Comparison of ENCODE assay signal across 20 cellular contexts in the genomic region with DNA sequence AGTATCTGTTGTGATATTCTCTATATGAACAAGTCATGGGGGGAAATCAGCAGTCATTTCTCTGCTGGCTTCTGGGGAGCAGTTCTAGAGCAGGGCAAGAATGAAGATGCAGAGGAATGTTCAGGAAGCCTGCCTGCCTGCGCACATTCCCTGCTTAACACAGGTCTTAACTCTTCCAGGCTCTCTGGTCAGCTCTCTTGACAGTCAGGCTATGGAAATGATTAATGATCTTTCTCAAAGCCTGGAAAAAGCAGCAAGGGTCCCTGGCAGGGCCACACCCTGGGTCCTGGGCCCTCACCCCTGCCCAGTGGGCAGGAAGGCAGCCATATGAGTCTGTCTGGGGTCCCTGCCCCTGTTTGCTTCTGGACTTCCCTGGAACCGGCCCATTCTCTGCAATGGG. TPM values are rescaled to one million over a fixed set of nuclear protein-coding genes. Genes with fewer than 3 reads are reported as not detected.
A peak's percentile ranks its signal among the peaks of the same experiment; 100 is the strongest.
DNase-seq lines count a peak whose midpoint lies in the region; TF ChIP-seq lines count a peak whose summit lies in the region.
"Had no signal": no experiment of that assay in that cellular context is flagged by ENCODE, and none has a peak within 500 bp of the region (broad histone marks: within the 10 kb centered on the region; RNA-seq: fewer than 3 reads in every experiment).

No MANE protein-coding gene starts in this region.

- DNase-seq in activated CD4-positive, alpha-beta memory T cell treated with anti-CD3 and anti-CD28 coated beads for 36 hours, result no peak
- DNase-seq in activated CD4-positive, alpha-beta memory T cell treated with anti-CD3 and anti-CD28 coated beads, Interleukin-2, amount 10 ng/mL, durations not matched to agents 7 days and 5 days, result no peak
- DNase-seq in NT2/D1 (ENCODE audit: low read depth, low spot score) (no peak), endodermal cell (no peak), progenitor cell of endocrine pancreas (ENCODE audit: low spot score, unreplicated experiment) (no peak), Calu3 (no peak), NCI-H1436 treated with DMSO at 0.1 percent for 48 hours (lab: John Stamatoyannopoulos, UW) (no peak)
- DNase-seq in stimulated activated CD4-positive, alpha-beta T cell treated with anti-CD3 and anti-CD28 coated beads, Interleukin-2, amount 100 ng/mL, for 48 hours, result no peak
- DNase-seq: CD8-positive, alpha-beta memory T cell; cortex of kidney; DMS153; gastrocnemius medialis; GM23248; left colon; NCI-H1694 treated with DMSO at 0.1 percent for 48 hours; NCI-H510A; stimulated activated naive CD8-positive, alpha-beta T cell treated with anti-CD3 and anti-CD28 coated beads, Interleukin-15, Interleukin-2, amounts not matched to agents 100 U/mL and 50 U/mL, for 24 hours had no signal

- no peak overlapping the region for H3K4me3 Mint-ChIP-seq in activated CD4-positive, alpha-beta memory T cell treated with anti-CD3 and anti-CD28 coated beads for 36 hours
- no peak overlapping the region for H3K4me3 Mint-ChIP-seq in activated CD4-positive, alpha-beta memory T cell treated with anti-CD3 and anti-CD28 coated beads, Interleukin-2, amount 10 ng/mL, durations not matched to agents 7 days and 5 days
- H3K4me3 Mint-ChIP-seq in endodermal cell (no peak overlapping the region), progenitor cell of endocrine pancreas (ENCODE audit: low read depth) (no peak overlapping the region), Calu3 (ENCODE audit: low read depth, unreplicated experiment) (no peak overlapping the region)
- H3K4me3 Mint-ChIP-seq: activated naive CD8-positive, alpha-beta T cell; CD8-positive, alpha-beta memory T cell; memory B cell had no signal

- peak overlapping the region; percentile 21 for H3K27ac Mint-ChIP-seq in activated CD4-positive, alpha-beta memory T cell treated with anti-CD3 and anti-CD28 coated beads for 36 hours
- no peak overlapping the region for H3K27ac Mint-ChIP-seq in activated CD4-positive, alpha-beta memory T cell treated with anti-CD3 and anti-CD28 coated beads, Interleukin-2, amount 10 ng/mL, durations not matched to agents 7 days and 5 days
- H3K27ac Mint-ChIP-seq in endodermal cell, result peak overlapping the region; percentile 44
- peak overlapping the region; percentile 33 for H3K27ac Mint-ChIP-seq in progenitor cell of endocrine pancreas
- no peak overlapping the region for H3K27ac Mint-ChIP-seq in Calu3 (ENCODE audit: unreplicated experiment)
- H3K27ac Mint-ChIP-seq: activated naive CD8-positive, alpha-beta T cell; memory B cell had no signal

- TF ChIP-seq CTCF in endodermal cell (conservative IDR thresholded peaks at IDR 0.05) (no peak), progenitor cell of endocrine pancreas (IDR thresholded peaks at IDR 0.05; ENCODE audit: unreplicated experiment) (no peak), Calu3 (IDR thresholded peaks at IDR 0.05; ENCODE audit: unreplicated experiment) (no peak)

- no TSS peak for BruUV-seq in Calu3 (replicated peaks; lab: Mats Ljungman, UMichigan)

- POLR2A ChIA-PET in activated CD4-positive, alpha-beta memory T cell treated with anti-CD3 and anti-CD28 coated beads for 36 hours (lab: Charles Lee), result no interaction called here
- POLR2A ChIA-PET in activated CD4-positive, alpha-beta memory T cell treated with anti-CD3 and anti-CD28 coated beads, Interleukin-2, amount 10 ng/mL, durations not matched to agents 7 days and 5 days (lab: Charles Lee), result no interaction called here

- no peaks in the 10 kb centered on the region for H3K9me3 Mint-ChIP-seq in activated CD4-positive, alpha-beta memory T cell treated with anti-CD3 and anti-CD28 coated beads for 36 hours
- no peaks in the 10 kb centered on the region for H3K9me3 Mint-ChIP-seq in activated CD4-positive, alpha-beta memory T cell treated with anti-CD3 and anti-CD28 coated beads, Interleukin-2, amount 10 ng/mL, durations not matched to agents 7 days and 5 days
- H3K9me3 Mint-ChIP-seq in endodermal cell (no peaks in the 10 kb centered on the region), progenitor cell of endocrine pancreas (ENCODE audit: low read depth) (no peaks in the 10 kb centered on the region), Calu3 (ENCODE audit: low read depth, unreplicated experiment) (no peaks in the 10 kb centered on the region)
- H3K9me3 Mint-ChIP-seq: CD8-positive, alpha-beta memory T cell; memory B cell had no signal

- no peaks in the 10 kb centered on the region for H3K27me3 Mint-ChIP-seq in activated CD4-positive, alpha-beta memory T cell treated with anti-CD3 and anti-CD28 coated beads for 36 hours
- H3K27me3 Mint-ChIP-seq in activated CD4-positive, alpha-beta memory T cell treated with anti-CD3 and anti-CD28 coated beads, Interleukin-2, amount 10 ng/mL, durations not matched to agents 7 days and 5 days, result no peaks in the 10 kb centered on the region
- H3K27me3 Mint-ChIP-seq in endodermal cell (ENCODE audit: insufficient read depth), result no peaks in the 10 kb centered on the region
- H3K27me3 Mint-ChIP-seq in progenitor cell of endocrine pancreas, result no peaks in the 10 kb centered on the region
- H3K27me3 Mint-ChIP-seq in Calu3 (ENCODE audit: unreplicated experiment), result no peaks in the 10 kb centered on the region
- H3K27me3 Mint-ChIP-seq: activated naive CD8-positive, alpha-beta T cell; CD8-positive, alpha-beta memory T cell; memory B cell had no signal

- H3K9me3 ChIP-seq in NT2/D1 (ENCODE audit: insufficient read depth, low read length), result no peaks in the 10 kb centered on the region
- H3K9me3 ChIP-seq in endodermal cell (ENCODE audit: control insufficient read depth, low read length), result no peaks in the 10 kb centered on the region
- H3K9me3 ChIP-seq: gastrocnemius medialis, thoracic aorta had no signal

- WGBS in endodermal cell (ENCODE audit: insufficient coverage in 1 of 2, insufficient read length in 1 of 2), 2 experiments, result 91 to 100% methylated on average over 2 of the region's 2 CpGs

- H3K27ac ChIP-seq in endodermal cell (ENCODE audit: low read depth, low read length), result peak overlapping the region; percentile 89
- H3K27ac ChIP-seq: gastrocnemius medialis, GM23248, thoracic aorta had no signal

- peak overlapping the region; percentile 7 for H3K9ac ChIP-seq in NT2/D1 (ENCODE audit: insufficient read length, low read depth)
- no peak overlapping the region for H3K9ac ChIP-seq in endodermal cell (ENCODE audit: extremely low read depth, low read length, poor library complexity, severe bottlenecking)
- H3K9ac ChIP-seq: GM23248 had no signal

- intact Hi-C loops in activated CD4-positive, alpha-beta memory T cell treated with anti-CD3 and anti-CD28 coated beads for 36 hours (cut with micrococcal nuclease), result no loop called here
- intact Hi-C loops in Calu3 (cut with micrococcal nuclease; ENCODE audit: unreplicated experiment), result no loop called here

- H3K4me3 ChIP-seq in NT2/D1 (ENCODE audit: insufficient read length, low read depth) (no peak overlapping the region), endodermal cell (ENCODE audit: low read length) (no peak overlapping the region)
- H3K4me3 ChIP-seq: gastrocnemius medialis, GM23248, thoracic aorta had no signal

- H3K4me1 ChIP-seq in NT2/D1 (ENCODE audit: insufficient read depth, insufficient read length), result peaks cover 19% of the 10 kb centered on the region
- H3K4me1 ChIP-seq in endodermal cell (ENCODE audit: control insufficient read depth, insufficient read depth, low read length), result no peaks in the 10 kb centered on the region

- peaks cover 7% of the 10 kb centered on the region for H3K36me3 Mint-ChIP-seq in activated CD4-positive, alpha-beta memory T cell treated with anti-CD3 and anti-CD28 coated beads for 36 hours
- peaks cover 43% of the 10 kb centered on the region for H3K36me3 Mint-ChIP-seq in activated CD4-positive, alpha-beta memory T cell treated with anti-CD3 and anti-CD28 coated beads, Interleukin-2, amount 10 ng/mL, durations not matched to agents 7 days and 5 days (ENCODE audit: low read depth)
- H3K36me3 Mint-ChIP-seq in endodermal cell (ENCODE audit: low read depth) (peaks cover 73% of the 10 kb centered on the region), progenitor cell of endocrine pancreas (ENCODE audit: insufficient read depth) (peaks cover 8% of the 10 kb centered on the region), Calu3 (ENCODE audit: insufficient read depth, unreplicated experiment) (peaks cover 6% of the 10 kb centered on the region)

- H3K27me3 ChIP-seq in NT2/D1 (ENCODE audit: insufficient read depth, insufficient read length) (no peaks in the 10 kb centered on the region), endodermal cell (ENCODE audit: control insufficient read depth, insufficient read depth, low read length, poor library complexity, severe bottlenecking) (no peaks in the 10 kb centered on the region)
- H3K27me3 ChIP-seq: gastrocnemius medialis had no signal

- CTCF ChIA-PET in activated CD4-positive, alpha-beta memory T cell treated with anti-CD3 and anti-CD28 coated beads for 36 hours (lab: Charles Lee), result no interaction called here
- CTCF ChIA-PET in activated CD4-positive, alpha-beta memory T cell treated with anti-CD3 and anti-CD28 coated beads, Interleukin-2, amount 10 ng/mL, durations not matched to agents 7 days and 5 days (lab: Charles Lee), result no interaction called here
- CTCF ChIA-PET in Calu3 (lab: Charles Lee), result interaction anchor here (0.8 kb wide), 1 partner anchor 190 kb away, joined by 3 read pairs; no protein-coding TSS in a partner anchor

- H3K4me1 Mint-ChIP-seq in activated CD4-positive, alpha-beta memory T cell treated with anti-CD3 and anti-CD28 coated beads for 36 hours (ENCODE audit: low read depth), result peaks cover 3% of the 10 kb centered on the region
- peaks cover 22% of the 10 kb centered on the region for H3K4me1 Mint-ChIP-seq in activated CD4-positive, alpha-beta memory T cell treated with anti-CD3 and anti-CD28 coated beads, Interleukin-2, amount 10 ng/mL, durations not matched to agents 7 days and 5 days
- H3K4me1 Mint-ChIP-seq in endodermal cell (peaks cover 7% of the 10 kb centered on the region), progenitor cell of endocrine pancreas (ENCODE audit: low read depth) (peaks cover 20% of the 10 kb centered on the region), Calu3 (ENCODE audit: low read depth, unreplicated experiment) (no peaks in the 10 kb centered on the region)

- H3K36me3 ChIP-seq in NT2/D1 (ENCODE audit: insufficient read depth, insufficient read length, low read length), result peaks cover 67% of the 10 kb centered on the region
- H3K36me3 ChIP-seq in endodermal cell (ENCODE audit: control insufficient read depth, insufficient read depth, low read length), result peaks cover 82% of the 10 kb centered on the region
- H3K36me3 ChIP-seq: gastrocnemius medialis had no signal

RNA-seq across cellular contexts. Expression of gene CLK3, which starts 31.4 kb away (rescaled TPM):
- 100 to 1,000 TPM; 118 to 124 TPM for total RNA-seq in activated CD4-positive, alpha-beta memory T cell treated with anti-CD3 and anti-CD28 coated beads for 36 hours
- total RNA-seq in activated CD4-positive, alpha-beta memory T cell treated with anti-CD3 and anti-CD28 coated beads, Interleukin-2, amount 10 ng/mL, durations not matched to agents 7 days and 5 days, result 100 to 1,000 TPM; 133 to 136 TPM
- total RNA-seq in endodermal cell (10 to 100 TPM; 53.4 to 67.3 TPM), progenitor cell of endocrine pancreas (74.5 and 76.0 TPM in 2 replicates), Calu3 (2022) (89.2 and 93.5 TPM in 2 replicates)
- polyA plus RNA-seq in endodermal cell (2013, experiment 1 of 2), result 67.7 TPM
- polyA plus RNA-seq in endodermal cell (2013, experiment 2 of 2), result 60.9 TPM

RNA-seq across cellular contexts. Expression of gene ARID3B, which starts 43.2 kb away (rescaled TPM):
- total RNA-seq in activated CD4-positive, alpha-beta memory T cell treated with anti-CD3 and anti-CD28 coated beads for 36 hours, result 10 to 100 TPM; 27.3 to 28.6 TPM
- 10 to 100 TPM; 49.2 to 52.1 TPM for total RNA-seq in activated CD4-positive, alpha-beta memory T cell treated with anti-CD3 and anti-CD28 coated beads, Interleukin-2, amount 10 ng/mL, durations not matched to agents 7 days and 5 days
- 10 to 100 TPM; 98.1 to 99.4 TPM for total RNA-seq in endodermal cell
- 62.4 TPM for polyA plus RNA-seq in endodermal cell (2013, experiment 1 of 2)
- 60.7 TPM for polyA plus RNA-seq in endodermal cell (2013, experiment 2 of 2)
- 77.2 and 81.9 TPM in 2 replicates for total RNA-seq in progenitor cell of endocrine pancreas
- total RNA-seq in Calu3 (2022), result 10.6 and 11.2 TPM in 2 replicates

Comparison
In these comparisons a context has a peak if more than half of its experiments do, and no peak if none do; other contexts are left out.
1. H3K27ac Mint-ChIP-seq: peak in activated CD4-positive, alpha-beta memory T cell treated with anti-CD3 and anti-CD28 coated beads for 36 hours (single experiment), endodermal cell (single experiment) and progenitor cell of endocrine pancreas (single experiment); none in activated CD4-positive, alpha-beta memory T cell treated with anti-CD3 and anti-CD28 coated beads, Interleukin-2, amount 10 ng/mL, durations not matched to agents 7 days and 5 days (single experiment) and Calu3 (single experiment).